Comparison of ENCODE assay signal across 20 cellular contexts in the genomic region with DNA sequence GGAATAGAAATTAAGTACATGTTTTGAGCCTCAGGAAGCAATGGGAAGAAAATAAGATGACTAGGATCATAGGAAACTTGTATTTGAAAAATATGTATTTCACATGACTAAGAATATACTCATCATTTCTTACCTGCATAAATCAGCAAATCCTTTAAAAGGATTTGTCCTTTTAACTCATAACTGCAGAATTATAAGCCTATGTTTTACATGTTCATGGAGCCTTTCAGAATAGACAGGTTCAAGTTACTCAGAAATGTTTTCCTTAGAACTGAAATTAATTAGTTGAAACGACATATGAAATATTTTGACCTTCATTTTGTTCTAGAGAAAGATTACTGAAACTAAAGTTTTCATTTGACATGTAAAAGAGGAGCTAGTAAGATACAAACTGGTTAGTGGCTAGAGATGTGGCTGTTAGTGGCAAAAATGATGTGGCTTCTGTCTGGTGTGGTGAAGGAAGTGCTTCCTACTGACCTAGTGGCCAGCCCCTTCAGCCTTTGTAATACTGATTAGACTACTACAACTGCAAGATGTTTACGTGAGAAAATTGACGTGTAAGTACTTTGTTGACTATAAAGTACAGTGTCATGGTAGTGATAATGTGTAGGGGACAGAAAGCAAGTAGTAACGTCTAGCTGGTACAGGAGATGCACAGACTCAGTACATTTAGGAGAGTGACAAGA. TPM values are rescaled to one million over a fixed set of nuclear protein-coding genes. Genes with fewer than 3 reads are reported as not detected.
A peak's percentile ranks its signal among the peaks of the same experiment; 100 is the strongest.
DNase-seq lines count a peak whose midpoint lies in the region; ATAC-seq and TF ChIP-seq lines count a peak whose summit lies in the region.
"Had no signal": no experiment of that assay in that cellular context is flagged by ENCODE, and none has a peak within 500 bp of the region (broad histone marks: within the 10 kb centered on the region; RNA-seq: fewer than 3 reads in every experiment).

No MANE protein-coding gene starts in this region.

- H3K27ac ChIP-seq in WERI-Rb-1 = no peak overlapping the region
- H3K27ac ChIP-seq: cardiac muscle cell, SJSA1, uterus had no signal

- H3K27me3 Mint-ChIP-seq in activated naive CD4-positive, alpha-beta T cell treated with anti-CD3 and anti-CD28 coated beads for 36 hours (ENCODE audit: low read depth) = no peaks in the 10 kb centered on the region
- no peaks in the 10 kb centered on the region for H3K27me3 Mint-ChIP-seq in activated naive CD4-positive, alpha-beta T cell treated with anti-CD3 and anti-CD28 coated beads, Interleukin-2, amount 10 ng/mL, durations not matched to agents 7 days and 5 days
- H3K27me3 Mint-ChIP-seq in WTC11 (ENCODE audit: low read depth) = no peaks in the 10 kb centered on the region
- no peaks in the 10 kb centered on the region for H3K27me3 Mint-ChIP-seq in effector memory CD8-positive, alpha-beta T cell
- no peaks in the 10 kb centered on the region for H3K27me3 Mint-ChIP-seq in stimulated activated naive CD8-positive, alpha-beta T cell treated with anti-CD3 and anti-CD28 coated beads, Interleukin-15, Interleukin-2, amounts not matched to agents 100 ng/mL and 50 ng/mL, for 24 hours

- H3K36me3 ChIP-seq in WERI-Rb-1 = peaks cover 40% of the 10 kb centered on the region
- H3K36me3 ChIP-seq: uterus had no signal

- TF ChIP-seq CTCF in WTC11 (IDR thresholded peaks at IDR 0.05) (no peak), WERI-Rb-1 (IDR thresholded peaks at IDR 0.05; ENCODE audit: low read depth, low read length) (no peak)

- H3K4me1 Mint-ChIP-seq in activated naive CD4-positive, alpha-beta T cell treated with anti-CD3 and anti-CD28 coated beads for 36 hours (ENCODE audit: low read depth) = peaks cover 8% of the 10 kb centered on the region
- no peaks in the 10 kb centered on the region for H3K4me1 Mint-ChIP-seq in activated naive CD4-positive, alpha-beta T cell treated with anti-CD3 and anti-CD28 coated beads, Interleukin-2, amount 10 ng/mL, durations not matched to agents 7 days and 5 days
- no peaks in the 10 kb centered on the region for H3K4me1 Mint-ChIP-seq in WTC11
- H3K4me1 Mint-ChIP-seq in effector memory CD8-positive, alpha-beta T cell (ENCODE audit: low read depth in 2 of 2) = no peaks in the 10 kb centered on the region
- H3K4me1 Mint-ChIP-seq in stimulated activated naive CD8-positive, alpha-beta T cell treated with anti-CD3 and anti-CD28 coated beads, Interleukin-15, Interleukin-2, amounts not matched to agents 100 ng/mL and 50 ng/mL, for 24 hours (ENCODE audit: low read depth) = peaks cover 11% of the 10 kb centered on the region
- H3K4me1 Mint-ChIP-seq: GM23338, mesothelial cell of epicardium had no signal

- no peak overlapping the region for H3K4me3 ChIP-seq in WERI-Rb-1 (ENCODE audit: low read depth, low read length)
- H3K4me3 ChIP-seq: cardiac muscle cell, GM23338, SJSA1, uterus had no signal

- H3K36me3 Mint-ChIP-seq in activated naive CD4-positive, alpha-beta T cell treated with anti-CD3 and anti-CD28 coated beads for 36 hours (ENCODE audit: low read depth) = peaks cover 13% of the 10 kb centered on the region
- peaks cover 41% of the 10 kb centered on the region for H3K36me3 Mint-ChIP-seq in activated naive CD4-positive, alpha-beta T cell treated with anti-CD3 and anti-CD28 coated beads, Interleukin-2, amount 10 ng/mL, durations not matched to agents 7 days and 5 days
- peaks cover 57% of the 10 kb centered on the region for H3K36me3 Mint-ChIP-seq in WTC11
- H3K36me3 Mint-ChIP-seq in effector memory CD8-positive, alpha-beta T cell (ENCODE audit: insufficient read depth) = peaks cover 87% of the 10 kb centered on the region
- peaks cover 52% of the 10 kb centered on the region for H3K36me3 Mint-ChIP-seq in stimulated activated naive CD8-positive, alpha-beta T cell treated with anti-CD3 and anti-CD28 coated beads, Interleukin-15, Interleukin-2, amounts not matched to agents 100 ng/mL and 50 ng/mL, for 24 hours (ENCODE audit: low read depth)

- peak overlapping the region; percentile 51 for H3K27ac Mint-ChIP-seq in activated naive CD4-positive, alpha-beta T cell treated with anti-CD3 and anti-CD28 coated beads for 36 hours
- H3K27ac Mint-ChIP-seq in activated naive CD4-positive, alpha-beta T cell treated with anti-CD3 and anti-CD28 coated beads, Interleukin-2, amount 10 ng/mL, durations not matched to agents 7 days and 5 days = no peak overlapping the region
- peak overlapping the region; percentile 6; the same call in 1 of the 2 replicates for H3K27ac Mint-ChIP-seq in WTC11
- H3K27ac Mint-ChIP-seq in effector memory CD8-positive, alpha-beta T cell = peak overlapping the region; percentile 19 to 44
- H3K27ac Mint-ChIP-seq in stimulated activated naive CD8-positive, alpha-beta T cell treated with anti-CD3 and anti-CD28 coated beads, Interleukin-15, Interleukin-2, amounts not matched to agents 100 ng/mL and 50 ng/mL, for 24 hours = peak overlapping the region; percentile 64
- H3K27ac Mint-ChIP-seq: GM23338, mesothelial cell of epicardium had no signal

- no peaks in the 10 kb centered on the region for H3K27me3 ChIP-seq in WERI-Rb-1 (ENCODE audit: insufficient read depth, low read depth, severe bottlenecking)
- H3K27me3 ChIP-seq: cardiac muscle cell, SJSA1, uterus had no signal

- H3K9me3 ChIP-seq in WERI-Rb-1 (ENCODE audit: severe bottlenecking) = no peaks in the 10 kb centered on the region
- H3K9me3 ChIP-seq: SJSA1, uterus had no signal

- CTCF ChIA-PET in activated naive CD4-positive, alpha-beta T cell treated with anti-CD3 and anti-CD28 coated beads for 36 hours (lab: Charles Lee) = interaction anchor here (0.8 to 1.4 kb wide), 2 partner anchors 96 to 324 kb away, joined by 3 to 6 read pairs; a partner anchor contains a TSS
- CTCF ChIA-PET in activated naive CD4-positive, alpha-beta T cell treated with anti-CD3 and anti-CD28 coated beads, Interleukin-2, amount 10 ng/mL, durations not matched to agents 7 days and 5 days (lab: Charles Lee) = interaction anchor here (1.4 to 3.3 kb wide), 2 partner anchors 289 to 348 kb away, joined by 3 to 13 read pairs; no protein-coding TSS in a partner anchor
- CTCF ChIA-PET in WTC11 (lab: Charles Lee) = interaction anchor here (0.7 kb wide), 1 partner anchor 76 kb away, joined by 4 read pairs; no protein-coding TSS in a partner anchor

- H3K4me3 Mint-ChIP-seq in activated naive CD4-positive, alpha-beta T cell treated with anti-CD3 and anti-CD28 coated beads for 36 hours = no peak overlapping the region
- no peak overlapping the region for H3K4me3 Mint-ChIP-seq in activated naive CD4-positive, alpha-beta T cell treated with anti-CD3 and anti-CD28 coated beads, Interleukin-2, amount 10 ng/mL, durations not matched to agents 7 days and 5 days
- no peak overlapping the region for H3K4me3 Mint-ChIP-seq in WTC11
- no peak overlapping the region for H3K4me3 Mint-ChIP-seq in effector memory CD8-positive, alpha-beta T cell
- no peak overlapping the region for H3K4me3 Mint-ChIP-seq in stimulated activated naive CD8-positive, alpha-beta T cell treated with anti-CD3 and anti-CD28 coated beads, Interleukin-15, Interleukin-2, amounts not matched to agents 100 ng/mL and 50 ng/mL, for 24 hours
- H3K4me3 Mint-ChIP-seq: GM23338, mesothelial cell of epicardium had no signal

- peak; percentile 13 for DNase-seq in activated naive CD4-positive, alpha-beta T cell treated with anti-CD3 and anti-CD28 coated beads for 36 hours
- DNase-seq in activated naive CD4-positive, alpha-beta T cell treated with anti-CD3 and anti-CD28 coated beads, Interleukin-2, amount 10 ng/mL, durations not matched to agents 7 days and 5 days = no peak
- DNase-seq in WTC11 (ENCODE audit: low spot score) = no peak
- DNase-seq in effector memory CD8-positive, alpha-beta T cell = no peak
- no peak for DNase-seq in UCSD-AML1 (lab: John Stamatoyannopoulos, UW; ENCODE audit: unreplicated experiment)
- DNase-seq in WERI-Rb-1 = no peak
- no peak for DNase-seq in Right ventricle myocardium inferior (ENCODE audit: missing footprints)
- DNase-seq: hypothalamus; KBM-7; NCI-H1092; NCI-H526; occipital lobe; stimulated activated naive CD4-positive, alpha-beta T cell treated with Interleukin-2 at 50 U/mL for 16 hours; T1000; uterus had no signal

- POLR2A ChIA-PET in WTC11 (lab: Charles Lee) = interaction anchor here (0.6 kb wide), 1 partner anchor 301 kb away, joined by 3 read pairs; no protein-coding TSS in a partner anchor

- no peak for ATAC-seq in WTC11
- ATAC-seq in effector memory CD8-positive, alpha-beta T cell (replicated peaks) = no peak
- no peak for ATAC-seq in Right ventricle myocardium inferior
- ATAC-seq: GM23338 had no signal

- intact Hi-C loops in activated naive CD4-positive, alpha-beta T cell treated with anti-CD3 and anti-CD28 coated beads for 36 hours (cut with micrococcal nuclease) = loop anchor here (2.0 to 10.0 kb wide), 2 partner anchors 65 to 525 kb away; a partner anchor contains a TSS
- intact Hi-C loops in Right ventricle myocardium inferior (cut with DNase I) = no loop called here

- no peaks in the 10 kb centered on the region for H3K9me3 Mint-ChIP-seq in activated naive CD4-positive, alpha-beta T cell treated with anti-CD3 and anti-CD28 coated beads for 36 hours
- H3K9me3 Mint-ChIP-seq in activated naive CD4-positive, alpha-beta T cell treated with anti-CD3 and anti-CD28 coated beads, Interleukin-2, amount 10 ng/mL, durations not matched to agents 7 days and 5 days = no peaks in the 10 kb centered on the region
- H3K9me3 Mint-ChIP-seq in WTC11 = no peaks in the 10 kb centered on the region
- no peaks in the 10 kb centered on the region for H3K9me3 Mint-ChIP-seq in effector memory CD8-positive, alpha-beta T cell
- no peaks in the 10 kb centered on the region for H3K9me3 Mint-ChIP-seq in stimulated activated naive CD8-positive, alpha-beta T cell treated with anti-CD3 and anti-CD28 coated beads, Interleukin-15, Interleukin-2, amounts not matched to agents 100 ng/mL and 50 ng/mL, for 24 hours
- H3K9me3 Mint-ChIP-seq: GM23338, mesothelial cell of epicardium had no signal

TF ChIP-seq in WTC11, 78 proteins besides CTCF, POLR2A, EP300 and RAD21 (continues in another document):
- TF ChIP-seq ATF1 (CRISPR knock-in tag; IDR thresholded peaks at IDR 0.05) (no peak), ZNF416 (CRISPR knock-in tag; IDR thresholded peaks at IDR 0.05) (no peak), ZNF138 (CRISPR knock-in tag; conservative IDR thresholded peaks at IDR 0.05) (no peak), ZNF396 (CRISPR knock-in tag; IDR thresholded peaks at IDR 0.05; ENCODE audit: borderline replicate concordance) (no peak)

RNA-seq across cellular contexts. Expression of a gene that starts 54.7 kb away (rescaled TPM):
- total RNA-seq in activated naive CD4-positive, alpha-beta T cell treated with anti-CD3 and anti-CD28 coated beads for 36 hours = 10 to 100 TPM in 1 of 2 experiments, 1 to 10 TPM in 1; 9.5 to 10.2 TPM
- 15.0 to 19.5 TPM (median 15.7 TPM) in 3 replicates for total RNA-seq in WTC11 (2021)
- 3.4 TPM for total RNA-seq in Right ventricle myocardium inferior
